ENCODE assay signal across 20 cellular contexts in the genomic region with DNA sequence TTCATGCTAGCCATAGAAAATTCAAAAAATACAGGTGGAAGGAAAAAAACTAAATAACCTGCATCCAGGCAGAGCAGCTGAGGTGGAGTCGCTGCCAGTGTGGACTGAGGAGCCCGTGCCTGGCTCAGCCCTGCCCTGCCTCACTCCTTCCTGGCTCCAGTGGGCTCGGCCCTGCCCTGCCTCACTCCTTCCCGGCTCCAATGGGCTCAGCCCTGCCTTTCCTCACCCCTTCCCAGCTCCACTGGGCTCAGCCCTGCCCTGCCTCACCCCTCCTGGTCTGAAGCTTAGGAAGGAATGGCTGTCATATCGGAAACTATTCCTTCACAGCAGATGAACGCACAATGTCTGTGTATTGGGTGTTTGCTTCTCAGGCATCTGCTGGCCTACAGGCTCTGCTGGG.
"Had no signal": no experiment of that assay in that cellular context is flagged by ENCODE, and none has a peak within 500 bp of the region (broad histone marks: within the 10 kb centered on the region; RNA-seq: fewer than 3 reads in every experiment).

No MANE protein-coding gene starts in this region.

- H3K27ac Mint-ChIP-seq: activated CD8-positive, alpha-beta T cell treated with anti-CD3 and anti-CD28 coated beads, Interleukin-2, amount 10 ng/mL, durations not matched to agents 7 days and 5 days; activated naive CD8-positive, alpha-beta T cell treated with anti-CD3 and anti-CD28 coated beads, Interleukin-2, amount 10 ng/mL, durations not matched to agents 7 days and 5 days; activated T-cell treated with anti-CD3 and anti-CD28 coated beads, Interleukin-2, amount 50 U/mL, for 24 hours; stimulated activated naive B cell treated with anti-CD40 and anti-IgM and Interleukin-4, amounts not matched to agents 10 μg/mL and 1 μg/mL and 100 μg/mL, for 72 hours; T-cell; T-helper 2 cell treated with Interferon-gamma antibody and Interleukin-4, amounts not matched to agents 5 μg/mL and 100 μg/mL, for 36 hours had no signal

- H3K4me1 Mint-ChIP-seq: activated naive CD8-positive, alpha-beta T cell treated with anti-CD3 and anti-CD28 coated beads, Interleukin-2, amount 10 ng/mL, durations not matched to agents 7 days and 5 days; stimulated activated naive B cell treated with anti-CD40 and anti-IgM and Interleukin-4, amounts not matched to agents 10 μg/mL and 1 μg/mL and 100 μg/mL, for 72 hours; T-cell had no signal

- H3K4me1 ChIP-seq: right lobe of liver had no signal

- H3K4me3 Mint-ChIP-seq: activated CD8-positive, alpha-beta T cell treated with anti-CD3 and anti-CD28 coated beads, Interleukin-2, amount 10 ng/mL, durations not matched to agents 7 days and 5 days; activated naive CD8-positive, alpha-beta T cell treated with anti-CD3 and anti-CD28 coated beads, Interleukin-2, amount 10 ng/mL, durations not matched to agents 7 days and 5 days; activated T-cell treated with anti-CD3 and anti-CD28 coated beads, Interleukin-2, amount 50 U/mL, for 24 hours; nephron; stimulated activated naive B cell treated with anti-CD40 and anti-IgM and Interleukin-4, amounts not matched to agents 10 μg/mL and 1 μg/mL and 100 μg/mL, for 72 hours; T-cell; T-helper 2 cell treated with Interferon-gamma antibody and Interleukin-4, amounts not matched to agents 5 μg/mL and 100 μg/mL, for 36 hours had no signal

- H3K4me3 ChIP-seq: right lobe of liver, smooth muscle cell, tibial artery had no signal

- H3K36me3 Mint-ChIP-seq: activated naive CD8-positive, alpha-beta T cell treated with anti-CD3 and anti-CD28 coated beads, Interleukin-2, amount 10 ng/mL, durations not matched to agents 7 days and 5 days; stimulated activated naive B cell treated with anti-CD40 and anti-IgM and Interleukin-4, amounts not matched to agents 10 μg/mL and 1 μg/mL and 100 μg/mL, for 72 hours; T-cell had no signal

- H3K27me3 Mint-ChIP-seq: stimulated activated naive B cell treated with anti-CD40 and anti-IgM and Interleukin-4, amounts not matched to agents 10 μg/mL and 1 μg/mL and 100 μg/mL, for 72 hours had no signal

- DNase-seq: activated CD4-positive, alpha-beta T cell treated with anti-CD3 and anti-CD28 coated beads for 1 hour; activated CD4-positive, alpha-beta T cell treated with anti-CD3 and anti-CD28 coated beads, Interleukin-2, amount 50 U/mL, for 1 hour; activated CD8-positive, alpha-beta T cell treated with anti-CD3 and anti-CD28 coated beads, Interleukin-2, amount 10 ng/mL, durations not matched to agents 7 days and 5 days; activated naive CD4-positive, alpha-beta T cell treated with Interleukin-2 at 50 U/mL for 16 hours; activated naive CD8-positive, alpha-beta T cell treated with anti-CD3 and anti-CD28 coated beads, Interleukin-2, amount 10 ng/mL, durations not matched to agents 7 days and 5 days; activated T-cell treated with anti-CD3 and anti-CD28 coated beads, Interleukin-2, amount 50 U/mL, for 24 hours; amniotic stem cell; cerebellar nuclear complex; cortex of kidney; erythroblast; left cardiac atrium; midbrain; right lobe of liver; stimulated activated CD4-positive, alpha-beta T cell treated with anti-CD3 and anti-CD28 coated beads, Interleukin-15, amount 100 ng/mL, for 24 hours; stimulated activated naive B cell treated with anti-CD40 and anti-IgM and Interleukin-4, amounts not matched to agents 10 μg/mL and 1 μg/mL and 100 μg/mL, for 72 hours; T-cell had no signal

- H3K36me3 ChIP-seq: right lobe of liver, tibial artery had no signal

- H3K9me3 ChIP-seq: right lobe of liver, tibial artery had no signal

- H3K27me3 ChIP-seq: right lobe of liver, tibial artery had no signal

- H3K9me3 Mint-ChIP-seq: activated naive CD8-positive, alpha-beta T cell treated with anti-CD3 and anti-CD28 coated beads, Interleukin-2, amount 10 ng/mL, durations not matched to agents 7 days and 5 days; activated T-cell treated with anti-CD3 and anti-CD28 coated beads, Interleukin-2, amount 50 U/mL, for 24 hours; T-cell; T-helper 2 cell treated with Interferon-gamma antibody and Interleukin-4, amounts not matched to agents 5 μg/mL and 100 μg/mL, for 36 hours had no signal

- H3K27ac ChIP-seq: right lobe of liver had no signal
